Comparison of ENCODE assay signal across 14 cellular contexts in genomic region chr5:34524123-34524522, GRCh38.
DNase-seq lines count a peak whose midpoint lies in the region; ATAC-seq, FAIRE-seq and TF ChIP-seq lines count a peak whose summit lies in the region.
"Had no signal": no experiment of that assay in that cellular context is flagged by ENCODE, and none has a peak within 500 bp of the region (broad histone marks: within the 10 kb centered on the region; RNA-seq: fewer than 3 reads in every experiment).

No MANE protein-coding gene starts in this region.

- peaks cover 9% of the 10 kb centered on the region for H3K4me1 ChIP-seq in smooth muscle cell (ENCODE audit: low read depth)

- peak overlapping the region; percentile 33 for H3K4me2 ChIP-seq in smooth muscle cell

- peak overlapping the region; percentile 75 for H3K27ac ChIP-seq in smooth muscle cell (ENCODE audit: low read depth)

- peaks cover 11% of the 10 kb centered on the region for H3F3A ChIP-seq in smooth muscle cell (ENCODE audit: low read depth)

- H3K4me3 ChIP-seq in fibroblast of pulmonary artery (replicated peaks; ENCODE audit: low read depth, low read length) = no peak overlapping the region
- H3K4me3 ChIP-seq in smooth muscle cell = no peak overlapping the region

- no peaks in the 10 kb centered on the region for H3K9me3 ChIP-seq in smooth muscle cell (replicated peaks; ENCODE audit: low read depth)

- H3K79me2 ChIP-seq in smooth muscle cell (ENCODE audit: low read depth) = peaks cover 3% of the 10 kb centered on the region

- ATAC-seq in GM18868 (IDR thresholded peaks at IDR 0.05; ENCODE audit: unreplicated experiment) (peak; percentile 44), SK-N-SH treated with all-trans-retinoic acid at 6 μM for 48 hours (peak; percentile 70)

- no peak for FAIRE-seq in GM19239 (lab: Jason Lieb, UNC)

- H3K27me3 ChIP-seq in smooth muscle cell (ENCODE audit: low read depth) = no peaks in the 10 kb centered on the region

- H3K36me3 ChIP-seq in smooth muscle cell (ENCODE audit: low read depth) = no peaks in the 10 kb centered on the region

- no peak overlapping the region for H3K9ac ChIP-seq in smooth muscle cell (ENCODE audit: low read depth)

- H4K20me1 ChIP-seq in smooth muscle cell (ENCODE audit: low read depth) = no peaks in the 10 kb centered on the region

- no peak for TF ChIP-seq CTCF in fibroblast of pulmonary artery (IDR thresholded peaks at IDR 0.05; ENCODE audit: low read length, missing control alignments)
- TF ChIP-seq CTCF in smooth muscle cell (IDR thresholded peaks at IDR 0.05; ENCODE audit: borderline replicate concordance, insufficient read depth, poor library complexity, severe bottlenecking) = no peak

- 88% methylated on average over 1 of the region's 1 CpG for WGBS in smooth muscle cell (ENCODE audit: low lambda C conversion rate)

- no peak overlapping the region for H2AFZ ChIP-seq in smooth muscle cell (ENCODE audit: low read depth)

- DNase-seq in fibroblast of pulmonary artery (ENCODE audit: low read depth) = peak; percentile 67
- no peak for DNase-seq in smooth muscle cell (lab: John Stamatoyannopoulos, UW; ENCODE audit: unreplicated experiment)
- no peak for DNase-seq in mesenteric fat pad (ENCODE audit: low spot score)
- no peak for DNase-seq in NCI-H69 (lab: John Stamatoyannopoulos, UW)
- DNase-seq in GM19239 (ENCODE audit: insufficient read length, low spot score) = no peak
- no peak for DNase-seq in NCI-H82 treated with DMSO at 0.1 percent for 48 hours (lab: John Stamatoyannopoulos, UW; ENCODE audit: unreplicated experiment)
- DNase-seq: activated CD8-positive, alpha-beta memory T cell treated with anti-CD3 and anti-CD28 coated beads, Interleukin-2, amount 50 U/mL, for 48 hours; amygdala; effector memory CD4-positive, alpha-beta T cell; NCI-H446; SHP77 treated with DMSO at 0.1 percent for 48 hours; stimulated activated CD4-positive, alpha-beta T cell treated with anti-CD3 and anti-CD28 coated beads, Interleukin-12 subunit alpha, Interleukin-12 subunit beta, amount 100 ng/mL, for 4 hours had no signal

TF ChIP-seq in SK-N-SH treated with all-trans-retinoic acid at 6 μM for 48 hours, 23 proteins besides CTCF, POLR2A, EP300 and RAD21:
- no peak for TF ChIP-seq ZNF70 (CRISPR knock-in tag; IDR thresholded peaks at IDR 0.05)
- TF ChIP-seq POU6F1 (CRISPR knock-in tag; IDR thresholded peaks at IDR 0.05; ENCODE audit: borderline replicate concordance, low read depth) = no peak
- TF ChIP-seq PATZ1 (CRISPR knock-in tag; IDR thresholded peaks at IDR 0.05; ENCODE audit: borderline replicate concordance) = no peak
- no peak for TF ChIP-seq TCF4 (CRISPR knock-in tag; IDR thresholded peaks at IDR 0.05; ENCODE audit: borderline replicate concordance)
- no peak for TF ChIP-seq RARB (CRISPR knock-in tag; IDR thresholded peaks at IDR 0.05)
- TF ChIP-seq OSR1 (CRISPR knock-in tag; IDR thresholded peaks at IDR 0.05) = no peak
